Comparison of ENCODE assay signal across 11 cellular contexts in genomic region chr3:132595036-132595435, GRCh38. TPM values are rescaled to one million over a fixed set of nuclear protein-coding genes. Genes with fewer than 3 reads are reported as not detected.
DNase-seq lines count a peak whose midpoint lies in the region; ATAC-seq and TF ChIP-seq lines count a peak whose summit lies in the region.
"Had no signal": no experiment of that assay in that cellular context is flagged by ENCODE, and none has a peak within 500 bp of the region (broad histone marks: within the 10 kb centered on the region; RNA-seq: fewer than 3 reads in every experiment).

No MANE protein-coding gene starts in this region.

- H2BK15ac ChIP-seq in mesenchymal stem cell (ENCODE audit: low read depth, poor library complexity, severe bottlenecking) = no peak overlapping the region

- no peak overlapping the region for H2AFZ ChIP-seq in mesenchymal stem cell (ENCODE audit: low read depth, low read length)

- ATAC-seq in GM19452 (IDR thresholded peaks at IDR 0.05; ENCODE audit: unreplicated experiment) (no peak), HG03469 (IDR thresholded peaks at IDR 0.05; ENCODE audit: unreplicated experiment) (no peak), HG02840 (IDR thresholded peaks at IDR 0.05; ENCODE audit: low FRiP score, unreplicated experiment) (no peak)

- H3K18ac ChIP-seq in mesenchymal stem cell (ENCODE audit: low read depth in 1 of 2, low read length in 2 of 2) = no peak overlapping the region

- no peak overlapping the region for H3K4ac ChIP-seq in mesenchymal stem cell (ENCODE audit: low read depth in 1 of 2, low read length in 2 of 2)

- no peaks in the 10 kb centered on the region for H3K4me1 ChIP-seq in mesenchymal stem cell (ENCODE audit: control insufficient read depth, insufficient read depth, low read depth, low read length)

- no peak overlapping the region for H3K4me3 ChIP-seq in NB4 (ENCODE audit: low read depth, low read length)
- no peak overlapping the region for H3K4me3 ChIP-seq in choroid plexus epithelial cell (ENCODE audit: low read depth, low read length)
- H3K4me3 ChIP-seq in mesenchymal stem cell (ENCODE audit: insufficient read depth in 1 of 2, low read depth in 1 of 2, low read length in 2 of 2) = no peak overlapping the region

- no peak overlapping the region for H4K8ac ChIP-seq in mesenchymal stem cell (ENCODE audit: low read length)

- no peak overlapping the region for H4K91ac ChIP-seq in mesenchymal stem cell (ENCODE audit: low read length)

- no peak overlapping the region for H3K23ac ChIP-seq in mesenchymal stem cell (ENCODE audit: low read length in 2 of 2)

- H2AK5ac ChIP-seq in mesenchymal stem cell (ENCODE audit: low read length, severe bottlenecking) = no peak overlapping the region

- H2BK12ac ChIP-seq in mesenchymal stem cell (ENCODE audit: low read length in 2 of 2) = no peak overlapping the region

- peaks cover 2% of the 10 kb centered on the region for H3K79me1 ChIP-seq in mesenchymal stem cell (replicated peaks; ENCODE audit: low read length, poor library complexity, severe bottlenecking)

- TF ChIP-seq CTCF in NB4 (IDR thresholded peaks at IDR 0.05; ENCODE audit: low read depth, low read length) (no peak), choroid plexus epithelial cell (conservative IDR thresholded peaks at IDR 0.05; ENCODE audit: low read depth, low read length) (no peak)

- H2BK5ac ChIP-seq in mesenchymal stem cell (ENCODE audit: low read depth, low read length, poor library complexity, severe bottlenecking) = no peak overlapping the region

- no peaks in the 10 kb centered on the region for H3K27me3 ChIP-seq in mesenchymal stem cell (ENCODE audit: control insufficient read depth in 1 of 2, insufficient read depth in 1 of 2, low read length in 2 of 2)
- H3K27me3 ChIP-seq: neutrophil had no signal

- DNase-seq in EL (peak; percentile 82), NB4 (ENCODE audit: low read depth) (peak; percentile 36), choroid plexus epithelial cell (ENCODE audit: low read depth) (peak; percentile 75), mesenchymal stem cell (peak; percentile 77)
- no peak for DNase-seq in activated CD8-positive, alpha-beta memory T cell treated with anti-CD3 and anti-CD28 coated beads for 24 hours
- DNase-seq: activated CD8-positive, alpha-beta memory T cell treated with anti-CD3 and anti-CD28 coated beads, Interleukin-2, amount 50 U/mL, for 48 hours; T-helper 2 cell had no signal

- no peak overlapping the region for H2BK120ac ChIP-seq in mesenchymal stem cell (ENCODE audit: low read depth, low read length)

- H3K4me2 ChIP-seq in mesenchymal stem cell (ENCODE audit: low read length, poor library complexity, severe bottlenecking) = no peak overlapping the region

- H3K9ac ChIP-seq in mesenchymal stem cell (ENCODE audit: low read length) = peak overlapping the region; percentile 75

- no peak for TF ChIP-seq POLR2A in NB4 (IDR thresholded peaks at IDR 0.05; ENCODE audit: extremely low read depth, insufficient read length)

- no peak overlapping the region for H3K14ac ChIP-seq in mesenchymal stem cell (ENCODE audit: low read length in 2 of 2)

- H3K27ac ChIP-seq in mesenchymal stem cell (ENCODE audit: low read length, poor library complexity, severe bottlenecking) = peak overlapping the region; percentile 51
- H3K27ac ChIP-seq: neutrophil had no signal

- H3K9me3 ChIP-seq in mesenchymal stem cell (ENCODE audit: control insufficient read depth, low read length) = no peaks in the 10 kb centered on the region
- H3K9me3 ChIP-seq: neutrophil had no signal

- peaks cover 0 to 12% of the 10 kb centered on the region in 2 experiments for H3K36me3 ChIP-seq in mesenchymal stem cell (ENCODE audit: control insufficient read depth in 1 of 2, insufficient read depth in 2 of 2, low read depth in 1 of 2, low read length in 2 of 2)

RNA-seq across cellular contexts. Expression of gene ACKR4, which starts 2.0 kb away (rescaled TPM):
- polyA plus RNA-seq in mesenchymal stem cell (2013, experiment 1 of 2) = 0.17 TPM
- polyA plus RNA-seq in mesenchymal stem cell (2013, experiment 2 of 2) = 0.14 TPM
